Comparison of ENCODE assay signal across 1 cellular context in the genomic region with DNA sequence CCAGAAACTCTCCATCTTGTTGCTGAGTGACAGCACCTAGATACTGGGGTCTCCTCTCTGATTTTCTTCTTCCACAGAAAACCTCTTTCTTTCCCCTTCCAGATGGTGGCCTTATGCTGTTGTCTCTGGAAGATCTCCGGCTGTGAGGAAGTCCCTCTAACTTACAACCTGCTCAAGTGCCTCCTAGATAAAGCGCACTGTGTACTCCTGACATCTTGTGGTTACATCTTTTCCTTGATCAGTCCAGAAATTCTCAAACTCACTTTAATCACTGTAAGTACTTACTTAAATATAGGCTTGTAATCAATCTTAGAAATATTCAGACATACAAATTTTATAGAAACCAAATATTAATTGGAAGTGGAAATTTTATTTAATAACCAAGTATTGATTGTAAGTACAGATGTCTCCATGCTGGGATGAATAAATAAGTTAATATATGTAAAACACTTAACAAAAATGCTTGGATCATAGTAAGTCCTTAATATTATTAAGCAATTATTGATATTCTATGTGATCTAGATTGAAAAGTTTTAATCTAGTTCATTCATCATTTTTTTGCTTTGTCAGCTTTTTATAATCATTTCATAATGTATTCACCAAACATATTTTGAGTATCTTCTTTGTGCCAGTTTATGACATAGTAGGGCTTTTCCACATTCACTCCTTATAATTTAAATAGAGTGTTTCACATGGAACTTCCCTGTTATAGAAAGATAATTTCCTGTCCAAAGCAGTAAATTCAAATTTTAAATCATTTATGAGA.
TF ChIP-seq lines count a peak whose summit lies in the region.

No MANE protein-coding gene starts in this region.

TF ChIP-seq in WTC11, 78 proteins besides CTCF, POLR2A, EP300 and RAD21 (continued from another document):
- TF ChIP-seq, protein P1, sequence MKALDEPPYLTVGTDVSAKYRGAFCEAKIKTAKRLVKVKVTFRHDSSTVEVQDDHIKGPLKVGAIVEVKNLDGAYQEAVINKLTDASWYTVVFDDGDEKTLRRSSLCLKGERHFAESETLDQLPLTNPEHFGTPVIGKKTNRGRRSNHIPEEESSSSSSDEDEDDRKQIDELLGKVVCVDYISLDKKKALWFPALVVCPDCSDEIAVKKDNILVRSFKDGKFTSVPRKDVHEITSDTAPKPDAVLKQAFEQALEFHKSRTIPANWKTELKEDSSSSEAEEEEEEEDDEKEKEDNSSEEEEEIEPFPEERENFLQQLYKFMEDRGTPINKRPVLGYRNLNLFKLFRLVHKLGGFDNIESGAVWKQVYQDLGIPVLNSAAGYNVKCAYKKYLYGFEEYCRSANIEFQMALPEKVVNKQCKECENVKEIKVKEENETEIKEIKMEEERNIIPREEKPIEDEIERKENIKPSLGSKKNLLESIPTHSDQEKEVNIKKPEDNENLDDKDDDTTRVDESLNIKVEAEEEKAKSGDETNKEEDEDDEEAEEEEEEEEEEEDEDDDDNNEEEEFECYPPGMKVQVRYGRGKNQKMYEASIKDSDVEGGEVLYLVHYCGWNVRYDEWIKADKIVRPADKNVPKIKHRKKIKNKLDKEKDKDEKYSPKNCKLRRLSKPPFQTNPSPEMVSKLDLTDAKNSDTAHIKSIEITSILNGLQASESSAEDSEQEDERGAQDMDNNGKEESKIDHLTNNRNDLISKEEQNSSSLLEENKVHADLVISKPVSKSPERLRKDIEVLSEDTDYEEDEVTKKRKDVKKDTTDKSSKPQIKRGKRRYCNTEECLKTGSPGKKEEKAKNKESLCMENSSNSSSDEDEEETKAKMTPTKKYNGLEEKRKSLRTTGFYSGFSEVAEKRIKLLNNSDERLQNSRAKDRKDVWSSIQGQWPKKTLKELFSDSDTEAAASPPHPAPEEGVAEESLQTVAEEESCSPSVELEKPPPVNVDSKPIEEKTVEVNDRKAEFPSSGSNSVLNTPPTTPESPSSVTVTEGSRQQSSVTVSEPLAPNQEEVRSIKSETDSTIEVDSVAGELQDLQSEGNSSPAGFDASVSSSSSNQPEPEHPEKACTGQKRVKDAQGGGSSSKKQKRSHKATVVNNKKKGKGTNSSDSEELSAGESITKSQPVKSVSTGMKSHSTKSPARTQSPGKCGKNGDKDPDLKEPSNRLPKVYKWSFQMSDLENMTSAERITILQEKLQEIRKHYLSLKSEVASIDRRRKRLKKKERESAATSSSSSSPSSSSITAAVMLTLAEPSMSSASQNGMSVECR (CRISPR knock-in tag; IDR thresholded peaks at IDR 0.05; ENCODE audit: borderline replicate concordance): no peak
